ENCODE assay signal across 18 cellular contexts in the genomic region with DNA sequence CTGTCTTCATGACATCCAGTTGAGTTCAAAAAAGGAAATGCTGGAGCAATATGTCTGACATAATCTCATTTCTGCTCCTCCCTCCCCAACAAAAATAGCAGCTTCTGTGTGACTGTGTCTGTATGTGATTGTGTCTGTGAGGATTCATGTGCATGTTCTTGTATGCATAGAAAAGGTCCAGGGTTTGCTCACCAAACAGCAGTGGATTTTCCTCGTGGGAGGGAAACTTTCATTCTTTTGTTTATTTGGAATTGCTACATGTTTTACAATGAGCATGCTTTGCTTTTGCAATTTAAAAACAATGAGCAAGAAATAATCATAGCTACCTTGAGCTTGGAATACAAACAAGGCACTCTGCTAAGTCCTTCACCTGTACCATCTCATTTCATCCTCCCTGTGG. TPM values are rescaled to one million over a fixed set of nuclear protein-coding genes. Genes with fewer than 3 reads are reported as not detected.
DNase-seq lines count a peak whose midpoint lies in the region; ATAC-seq and TF ChIP-seq lines count a peak whose summit lies in the region.
"Had no signal": no experiment of that assay in that cellular context is flagged by ENCODE, and none has a peak within 500 bp of the region (broad histone marks: within the 10 kb centered on the region; RNA-seq: fewer than 3 reads in every experiment).

No MANE protein-coding gene starts in this region.

- H3K4me3 ChIP-seq in CD4-positive, alpha-beta memory T cell (ENCODE audit: low read length in 2 of 2), result no peak overlapping the region
- H3K4me3 ChIP-seq in RWPE2 (ENCODE audit: severe bottlenecking) (no peak overlapping the region), psoas muscle (no peak overlapping the region)
- H3K4me3 ChIP-seq: skin epidermis had no signal

- H3K36me3 Mint-ChIP-seq in CD4-positive, alpha-beta memory T cell, result peaks cover 72 to 81% of the 10 kb centered on the region in 2 donors
- H3K36me3 Mint-ChIP-seq: activated naive CD4-positive, alpha-beta T cell treated with anti-CD3 and anti-CD28 coated beads, Interleukin-2, amount 50 U/mL, for 24 hours had no signal

- no peaks in the 10 kb centered on the region for H3K9me3 Mint-ChIP-seq in CD4-positive, alpha-beta memory T cell
- H3K9me3 Mint-ChIP-seq: activated naive CD4-positive, alpha-beta T cell treated with anti-CD3 and anti-CD28 coated beads, Interleukin-2, amount 50 U/mL, for 24 hours had no signal

- H3K4me3 Mint-ChIP-seq in CD4-positive, alpha-beta memory T cell, result peak overlapping the region in 3 of 8 donors; percentile 13 to 66 (median 30)
- H3K4me3 Mint-ChIP-seq: activated CD4-positive, alpha-beta T cell treated with anti-CD3 and anti-CD28 coated beads for 36 hours; activated naive CD4-positive, alpha-beta T cell treated with anti-CD3 and anti-CD28 coated beads, Interleukin-2, amount 50 U/mL, for 24 hours had no signal

- 67 to 79% (median 79%) methylated on average over 1 of the region's 1 CpG for WGBS in psoas muscle, 3 donors

- peaks cover 26% of the 10 kb centered on the region for H3K36me3 ChIP-seq in CD4-positive, alpha-beta memory T cell (ENCODE audit: insufficient read depth, low read length)
- H3K36me3 ChIP-seq in RWPE2 (ENCODE audit: low read depth) (no peaks in the 10 kb centered on the region), psoas muscle (ENCODE audit: insufficient read depth in 1 of 2, low read depth in 1 of 2) (no peaks in the 10 kb centered on the region)

- H3K9me3 ChIP-seq in CD4-positive, alpha-beta memory T cell (ENCODE audit: control insufficient read depth in 1 of 2, low read length in 2 of 2), result no peaks in the 10 kb centered on the region
- H3K9me3 ChIP-seq in RWPE2 (ENCODE audit: severe bottlenecking), result no peaks in the 10 kb centered on the region
- no peaks in the 10 kb centered on the region for H3K9me3 ChIP-seq in psoas muscle

- no peak for DNase-seq in CD4-positive, alpha-beta memory T cell
- DNase-seq in RWPE2 (ENCODE audit: low spot score), result no peak
- no peak for DNase-seq in epithelial cell of prostate (ENCODE audit: low read depth, low spot score)
- DNase-seq in psoas muscle, result no peak
- no peak for DNase-seq in NCI-H446 treated with DMSO at 0.1 percent for 48 hours (lab: John Stamatoyannopoulos, UW)
- DNase-seq in NCI-H2227 (lab: John Stamatoyannopoulos, UW; ENCODE audit: unreplicated experiment), result no peak
- no peak for DNase-seq in NCI-H187 treated with DMSO at 0.1 percent for 48 hours (lab: John Stamatoyannopoulos, UW)
- DNase-seq in kidney tubule cell (ENCODE audit: low spot score), result no peak
- DNase-seq: activated CD4-positive, alpha-beta T cell treated with anti-CD3 and anti-CD28 coated beads for 36 hours; activated T-cell treated with anti-CD3 and anti-CD28 coated beads, Interleukin-2, amount 50 U/mL, for 1 hour; hippocampal formation; kidney glomerular epithelial cell; NCI-H2029; NCI-H510A; SIG-M5 had no signal

- H3K27ac Mint-ChIP-seq in CD4-positive, alpha-beta memory T cell, result peak overlapping the region in 6 of 7 donors; percentile 4 to 81 (median 72)
- H3K27ac Mint-ChIP-seq: activated CD4-positive, alpha-beta T cell treated with anti-CD3 and anti-CD28 coated beads for 36 hours; activated naive CD4-positive, alpha-beta T cell treated with anti-CD3 and anti-CD28 coated beads, Interleukin-2, amount 50 U/mL, for 24 hours had no signal

- H3K4me1 ChIP-seq in CD4-positive, alpha-beta memory T cell (ENCODE audit: insufficient read depth, low read length), result peaks cover 88% of the 10 kb centered on the region
- H3K4me1 ChIP-seq in RWPE2 (ENCODE audit: insufficient read depth, poor library complexity, severe bottlenecking) (peaks cover 29% of the 10 kb centered on the region), psoas muscle (peaks cover 68% of the 10 kb centered on the region)

- H3K4me1 Mint-ChIP-seq in CD4-positive, alpha-beta memory T cell, result peaks cover 68 to 95% (median 84%) of the 10 kb centered on the region in 4 donors
- H3K4me1 Mint-ChIP-seq: activated naive CD4-positive, alpha-beta T cell treated with anti-CD3 and anti-CD28 coated beads, Interleukin-2, amount 50 U/mL, for 24 hours had no signal

- ATAC-seq in RWPE2 (ENCODE audit: low read depth) (no peak), psoas muscle (no peak)
- ATAC-seq: activated CD4-positive, alpha-beta T cell treated with anti-CD3 and anti-CD28 coated beads for 36 hours had no signal

- H3K27me3 Mint-ChIP-seq in CD4-positive, alpha-beta memory T cell, result no peaks in the 10 kb centered on the region
- H3K27me3 Mint-ChIP-seq: activated CD4-positive, alpha-beta T cell treated with anti-CD3 and anti-CD28 coated beads for 36 hours; activated naive CD4-positive, alpha-beta T cell treated with anti-CD3 and anti-CD28 coated beads, Interleukin-2, amount 50 U/mL, for 24 hours had no signal

- TF ChIP-seq CTCF in RWPE2 (IDR thresholded peaks at IDR 0.05; ENCODE audit: poor library complexity, severe bottlenecking) (no peak), psoas muscle (IDR thresholded peaks at IDR 0.05) (no peak)

- CTCF ChIA-PET in CD4-positive, alpha-beta memory T cell (lab: Charles Lee; ENCODE audit: partially characterized antibody), result no interaction called here

- H3K27me3 ChIP-seq in CD4-positive, alpha-beta memory T cell (ENCODE audit: insufficient read depth, low read length), result no peaks in the 10 kb centered on the region
- no peaks in the 10 kb centered on the region for H3K27me3 ChIP-seq in RWPE2 (ENCODE audit: insufficient read depth, poor library complexity, severe bottlenecking)
- no peaks in the 10 kb centered on the region for H3K27me3 ChIP-seq in psoas muscle (ENCODE audit: insufficient read depth in 3 of 3, low read length in 2 of 3)
- H3K27me3 ChIP-seq: dorsolateral prefrontal cortex had no signal

- intact Hi-C loops in CD4-positive, alpha-beta memory T cell (cut with micrococcal nuclease), result no loop called here
- intact Hi-C loops in psoas muscle (cut with DNase I), result loop anchor here (5.0 kb wide), 2 partner anchors 43 to 48 kb away; no protein-coding TSS in a partner anchor

- POLR2A ChIA-PET in CD4-positive, alpha-beta memory T cell (lab: Charles Lee; ENCODE audit: partially characterized antibody), result interaction anchor here (1.0 to 11.1 kb wide), 3 partner anchors 10 to 21 kb away, joined by 4 to 125 read pairs (median 7); a partner anchor contains a TSS

- H3K27ac ChIP-seq in CD4-positive, alpha-beta memory T cell (ENCODE audit: low read depth, low read length), result no peak overlapping the region
- H3K27ac ChIP-seq in RWPE2 (ENCODE audit: poor library complexity, severe bottlenecking), result peak overlapping the region; percentile 88
- peak overlapping the region; percentile 87 for H3K27ac ChIP-seq in epithelial cell of prostate
- peak overlapping the region; percentile 66 for H3K27ac ChIP-seq in psoas muscle
- H3K27ac ChIP-seq: skin epidermis had no signal

RNA-seq across cellular contexts. Expression of a gene that starts 15.0 kb away (rescaled TPM):
- 10 to 100 TPM; 31.5 to 33.9 TPM for total RNA-seq in CD4-positive, alpha-beta memory T cell
- 10 to 100 TPM in 1 of 2 donors, 1 to 10 TPM in 1; 1.9 to 24.4 TPM for polyA plus RNA-seq in CD4-positive, alpha-beta memory T cell
- total RNA-seq in psoas muscle, result 1 to 10 TPM; 1.4 to 4.5 (median 3.1) TPM
- polyA plus RNA-seq in psoas muscle, result under 1 TPM; 0.27 to 0.58 (median 0.39) TPM

Comparison
In these comparisons a context has a peak if more than half of its experiments do, and no peak if none do; other contexts are left out.
1. RNA of a gene that starts 15.0 kb away (total RNA-seq): 31.5 to 33.9 TPM in CD4-positive, alpha-beta memory T cell; 1.4 to 4.5 TPM in psoas muscle; every median in the first group is over 4 times any median in the second.